Comparison of ENCODE assay signal across 15 cellular contexts in genomic region chr14:51139221-51139681, GRCh38. TPM values are rescaled to one million over a fixed set of nuclear protein-coding genes. Genes with fewer than 3 reads are reported as not detected.
DNase-seq lines count a peak whose midpoint lies in the region; ATAC-seq and TF ChIP-seq lines count a peak whose summit lies in the region.
"Had no signal": no experiment of that assay in that cellular context is flagged by ENCODE, and none has a peak within 500 bp of the region (broad histone marks: within the 10 kb centered on the region; RNA-seq: fewer than 3 reads in every experiment).

No MANE protein-coding gene starts in this region.

- H3K9me3 ChIP-seq in T-helper 17 cell (ENCODE audit: control insufficient read depth, low read length, poor library complexity, severe bottlenecking) = no peaks in the 10 kb centered on the region
- H3K9me3 ChIP-seq: neutrophil had no signal

- H3K27me3 Mint-ChIP-seq in glutamatergic neuron (ENCODE audit: unreplicated experiment) (peaks cover 1% of the 10 kb centered on the region), type B pancreatic cell (no peaks in the 10 kb centered on the region), T-helper 17 cell (no peaks in the 10 kb centered on the region)
- H3K27me3 Mint-ChIP-seq in activated T-helper 2 cell treated with anti-CD3 and anti-CD28 coated beads, Interferon-gamma antibody, Interleukin-2, Interleukin-4, amounts not matched to agents 10 μg/mL and 5 μg/mL and 100 μg/mL, durations not matched to agents 14 hours and 24 hours and 36 hours (ENCODE audit: low read depth) = peaks cover 2% of the 10 kb centered on the region

- peak overlapping the region; percentile 14 for H3K27ac Mint-ChIP-seq in glutamatergic neuron (ENCODE audit: unreplicated experiment)
- H3K27ac Mint-ChIP-seq in type B pancreatic cell = peak overlapping the region; percentile 57
- H3K27ac Mint-ChIP-seq in activated T-helper 2 cell treated with anti-CD3 and anti-CD28 coated beads, Interferon-gamma antibody, Interleukin-2, Interleukin-4, amounts not matched to agents 10 μg/mL and 5 μg/mL and 100 μg/mL, durations not matched to agents 14 hours and 24 hours and 36 hours = no peak overlapping the region
- H3K27ac Mint-ChIP-seq in T-helper 17 cell = no peak overlapping the region

- H3K36me3 Mint-ChIP-seq in glutamatergic neuron (ENCODE audit: unreplicated experiment) (peaks cover 6% of the 10 kb centered on the region), type B pancreatic cell (no peaks in the 10 kb centered on the region), T-helper 17 cell (ENCODE audit: low read depth) (no peaks in the 10 kb centered on the region)
- H3K36me3 Mint-ChIP-seq in activated T-helper 2 cell treated with anti-CD3 and anti-CD28 coated beads, Interferon-gamma antibody, Interleukin-2, Interleukin-4, amounts not matched to agents 10 μg/mL and 5 μg/mL and 100 μg/mL, durations not matched to agents 14 hours and 24 hours and 36 hours (ENCODE audit: low read depth) = no peaks in the 10 kb centered on the region

- H3K4me1 Mint-ChIP-seq in glutamatergic neuron (ENCODE audit: low read depth, unreplicated experiment) (peaks cover 10% of the 10 kb centered on the region), type B pancreatic cell (ENCODE audit: unreplicated experiment) (peaks cover 4% of the 10 kb centered on the region), T-helper 17 cell (no peaks in the 10 kb centered on the region)
- H3K4me1 Mint-ChIP-seq in activated T-helper 2 cell treated with anti-CD3 and anti-CD28 coated beads, Interferon-gamma antibody, Interleukin-2, Interleukin-4, amounts not matched to agents 10 μg/mL and 5 μg/mL and 100 μg/mL, durations not matched to agents 14 hours and 24 hours and 36 hours (ENCODE audit: low read depth) = peaks cover 2% of the 10 kb centered on the region
- H3K4me1 Mint-ChIP-seq: central memory CD8-positive, alpha-beta T cell had no signal

- peak; percentile 12 for DNase-seq in NCI-H2029 (lab: John Stamatoyannopoulos, UW)
- DNase-seq in NCI-H2029 treated with DMSO at 0.1 percent for 48 hours (lab: John Stamatoyannopoulos, UW) = no peak
- peak; percentile 78 for DNase-seq in SIG-M5 treated with dmso at 0.1 percent for 504 hours (lab: John Stamatoyannopoulos, UW; ENCODE audit: unreplicated experiment)
- DNase-seq in glutamatergic neuron = no peak
- DNase-seq in type B pancreatic cell (ENCODE audit: extremely low spot score, unreplicated experiment) = no peak
- DNase-seq in NCI-H1694 treated with DMSO at 0.1 percent for 48 hours (lab: John Stamatoyannopoulos, UW) = no peak
- no peak for DNase-seq in activated T-helper 2 cell treated with anti-CD3 and anti-CD28 coated beads, Interferon-gamma antibody, Interleukin-2, Interleukin-4, amounts not matched to agents 10 μg/mL and 5 μg/mL and 100 μg/mL, durations not matched to agents 14 hours and 24 hours and 36 hours (ENCODE audit: low spot score)
- no peak for DNase-seq in T-helper 17 cell
- DNase-seq: activated gamma-delta T cell treated with Interleukin-2 at 50 U/mL for 16 hours; KG1; NCI-H510A treated with DMSO at 0.1 percent for 48 hours; stimulated activated naive CD4-positive, alpha-beta T cell treated with Interleukin-2 at 50 U/mL for 16 hours had no signal

- H3K9me3 Mint-ChIP-seq in glutamatergic neuron (ENCODE audit: unreplicated experiment) = peaks cover 7% of the 10 kb centered on the region
- H3K9me3 Mint-ChIP-seq in type B pancreatic cell = peaks cover 8% of the 10 kb centered on the region
- H3K9me3 Mint-ChIP-seq in activated T-helper 2 cell treated with anti-CD3 and anti-CD28 coated beads, Interferon-gamma antibody, Interleukin-2, Interleukin-4, amounts not matched to agents 10 μg/mL and 5 μg/mL and 100 μg/mL, durations not matched to agents 14 hours and 24 hours and 36 hours = peaks cover 2% of the 10 kb centered on the region

- H3K4me3 Mint-ChIP-seq in glutamatergic neuron (ENCODE audit: unreplicated experiment) (no peak overlapping the region), type B pancreatic cell (no peak overlapping the region), T-helper 17 cell (no peak overlapping the region)
- H3K4me3 Mint-ChIP-seq in activated T-helper 2 cell treated with anti-CD3 and anti-CD28 coated beads, Interferon-gamma antibody, Interleukin-2, Interleukin-4, amounts not matched to agents 10 μg/mL and 5 μg/mL and 100 μg/mL, durations not matched to agents 14 hours and 24 hours and 36 hours (ENCODE audit: low read depth) = no peak overlapping the region
- H3K4me3 Mint-ChIP-seq: central memory CD8-positive, alpha-beta T cell had no signal

- TF ChIP-seq CTCF in glutamatergic neuron (IDR thresholded peaks at IDR 0.05; ENCODE audit: partially characterized antibody, unreplicated experiment) (no peak), type B pancreatic cell (conservative IDR thresholded peaks at IDR 0.05) (no peak)

- no peak for ATAC-seq in T-helper 17 cell

- intact Hi-C loops in activated T-helper 2 cell treated with anti-CD3 and anti-CD28 coated beads, Interferon-gamma antibody, Interleukin-2, Interleukin-4, amounts not matched to agents 10 μg/mL and 5 μg/mL and 100 μg/mL, durations not matched to agents 14 hours and 24 hours and 36 hours (cut with micrococcal nuclease) = no loop called here

RNA-seq across cellular contexts. Expression of gene TRIM9, which starts 44.3 kb away (rescaled TPM):
- total RNA-seq in glutamatergic neuron (ENCODE audit: unreplicated experiment) (11.9 TPM), type B pancreatic cell (ENCODE audit: low replicate concordance) (3.7 and 6.3 TPM in 2 replicates), T-helper 17 cell (under 1 TPM; 0.07 to 0.16 TPM)
- 0.46 TPM in 2 replicates for total RNA-seq in activated T-helper 2 cell treated with anti-CD3 and anti-CD28 coated beads, Interferon-gamma antibody, Interleukin-2, Interleukin-4, amounts not matched to agents 10 μg/mL and 5 μg/mL and 100 μg/mL, durations not matched to agents 14 hours and 24 hours and 36 hours
- total RNA-seq: fibroblast of villous mesenchyme had no signal

Comparison
In these comparisons a context has a peak if more than half of its experiments do, and no peak if none do; other contexts are left out.
1. DNase-seq: peak in NCI-H2029 (single experiment) and SIG-M5 treated with dmso at 0.1 percent for 504 hours (single experiment); none in NCI-H2029 treated with DMSO at 0.1 percent for 48 hours (single experiment), glutamatergic neuron (single experiment), type B pancreatic cell (single experiment), NCI-H1694 treated with DMSO at 0.1 percent for 48 hours (single experiment), activated T-helper 2 cell treated with anti-CD3 and anti-CD28 coated beads, Interferon-gamma antibody, Interleukin-2, Interleukin-4, amounts not matched to agents 10 μg/mL and 5 μg/mL and 100 μg/mL, durations not matched to agents 14 hours and 24 hours and 36 hours (single experiment) and T-helper 17 cell (0 of 3).
2. H3K27ac Mint-ChIP-seq: peak in glutamatergic neuron (single experiment) and type B pancreatic cell (single experiment); none in activated T-helper 2 cell treated with anti-CD3 and anti-CD28 coated beads, Interferon-gamma antibody, Interleukin-2, Interleukin-4, amounts not matched to agents 10 μg/mL and 5 μg/mL and 100 μg/mL, durations not matched to agents 14 hours and 24 hours and 36 hours (single experiment) and T-helper 17 cell (single experiment).